8 cellular contexts compared by ENCODE assay signal in the genomic region with DNA sequence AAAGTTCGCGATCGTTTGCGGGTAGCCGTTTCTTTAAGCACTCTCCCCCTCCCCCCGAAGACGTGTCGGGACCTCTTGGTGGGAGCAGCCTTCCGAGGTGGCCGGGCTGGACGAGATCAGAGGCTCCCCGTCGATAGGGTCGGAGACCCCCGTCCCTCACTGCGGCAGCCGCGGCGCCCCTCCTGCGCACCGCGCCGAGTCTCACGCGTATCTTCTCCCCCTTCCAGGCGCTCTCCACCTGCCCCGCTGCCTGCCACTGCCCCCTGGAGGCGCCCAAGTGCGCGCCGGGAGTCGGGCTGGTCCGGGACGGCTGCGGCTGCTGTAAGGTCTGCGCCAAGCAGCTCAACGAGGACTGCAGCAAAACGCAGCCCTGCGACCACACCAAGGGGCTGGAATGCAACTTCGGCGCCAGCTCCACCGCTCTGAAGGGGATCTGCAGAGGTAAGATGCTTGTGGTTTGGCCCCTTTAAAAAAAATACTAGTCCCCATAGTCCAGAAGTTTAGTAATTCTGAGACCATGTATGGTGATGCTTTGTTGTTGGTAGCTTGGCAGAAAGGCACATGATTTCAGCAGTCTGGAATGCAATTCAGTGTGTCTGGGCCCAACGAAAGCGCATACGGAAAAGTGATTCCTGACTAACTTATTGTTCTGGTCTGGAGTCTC. TPM values are rescaled to one million over a fixed set of nuclear protein-coding genes. Genes with fewer than 3 reads are reported as not detected.
A peak's percentile ranks its signal among the peaks of the same experiment; 100 is the strongest.
DNase-seq lines count a peak whose midpoint lies in the region; ATAC-seq and TF ChIP-seq lines count a peak whose summit lies in the region.

No MANE protein-coding gene starts in this region.

- peak; percentile 51 for ATAC-seq in GM18868 (IDR thresholded peaks at IDR 0.05; ENCODE audit: unreplicated experiment)

- H3K9me3 ChIP-seq in uterus = no peaks in the 10 kb centered on the region

- H3K36me3 ChIP-seq in BJ (ENCODE audit: control insufficient read depth, insufficient read depth, low read length) = peaks cover 20% of the 10 kb centered on the region
- H3K36me3 ChIP-seq in uterus = no peaks in the 10 kb centered on the region

- DNase-seq in BJ (ENCODE audit: low read depth) (no peak), NCI-H1105 treated with DMSO at 0.1 percent for 48 hours (lab: John Stamatoyannopoulos, UW) (peak; percentile 38), fibroblast of pulmonary artery (ENCODE audit: low read depth) (peak; percentile 89), nephron progenitor cell (peak; percentile 76), uterus (peak; percentile 77 to 79), NCI-H128 (lab: John Stamatoyannopoulos, UW; ENCODE audit: unreplicated experiment) (no peak)
- peak; percentile 14 for DNase-seq in activated CD8-positive, alpha-beta memory T cell treated with anti-CD3 and anti-CD28 coated beads, Interleukin-2, amount 50 U/mL, for 24 hours (ENCODE audit: extremely low read depth)

- H3K4me1 Mint-ChIP-seq in nephron progenitor cell = peaks cover 61% of the 10 kb centered on the region

- CTCF ChIA-PET in BJ (lab: Yijun Ruan, JAX) = interaction anchor here (0.7 to 6.5 kb wide), 8 partner anchors 30 to 288 kb away, joined by 3 to 35 read pairs (median 3); no protein-coding TSS in a partner anchor

- H3K27me3 Mint-ChIP-seq in nephron progenitor cell (ENCODE audit: low read depth, poor library complexity) = peaks cover 45% of the 10 kb centered on the region

- H3K9me3 Mint-ChIP-seq in nephron progenitor cell = no peaks in the 10 kb centered on the region

- peak; percentile 76 for TF ChIP-seq CTCF in BJ (IDR thresholded peaks at IDR 0.05; ENCODE audit: insufficient read depth, low read depth, low read length)
- TF ChIP-seq CTCF in fibroblast of pulmonary artery (IDR thresholded peaks at IDR 0.05; ENCODE audit: low read length, missing control alignments) = peak; percentile 42
- TF ChIP-seq CTCF in nephron progenitor cell (IDR thresholded peaks at IDR 0.05) = peak; percentile 71
- peak; percentile 79 to 90 (median 84) for TF ChIP-seq CTCF in uterus (IDR thresholded peaks at IDR 0.05)

- peaks cover 0 to 9% of the 10 kb centered on the region in 2 donors for H3K4me1 ChIP-seq in uterus

- H3K27me3 ChIP-seq in BJ (ENCODE audit: control insufficient read depth, insufficient read depth, low read length) = no peaks in the 10 kb centered on the region
- H3K27me3 ChIP-seq in uterus = no peaks in the 10 kb centered on the region

- peak overlapping the region; percentile 99 to 100 for H3K27ac ChIP-seq in uterus

- POLR2A ChIA-PET in BJ (lab: Charles Lee) = interaction anchor here (0.6 to 3.1 kb wide), 9 partner anchors 25 to 305 kb away, joined by 3 to 20 read pairs (median 6); partner anchors contain the start of gene BCL10

- peak overlapping the region; percentile 86 for H3K4me3 ChIP-seq in BJ (ENCODE audit: low read depth, low read length)
- peak overlapping the region; percentile 94 for H3K4me3 ChIP-seq in fibroblast of pulmonary artery (replicated peaks; ENCODE audit: low read depth, low read length)
- peak overlapping the region; percentile 66 to 83 for H3K4me3 ChIP-seq in uterus

- intact Hi-C loops in uterus (cut with DNase I; ENCODE audit: low total_unique reads) = no loop called here

- TF ChIP-seq POLR2A in uterus (IDR thresholded peaks at IDR 0.05) = no peak

- H3K36me3 Mint-ChIP-seq in nephron progenitor cell (ENCODE audit: low read depth) = peaks cover 18% of the 10 kb centered on the region

- peak overlapping the region; percentile 100 for H3K27ac Mint-ChIP-seq in nephron progenitor cell

- peak overlapping the region; percentile 94 for H3K4me3 Mint-ChIP-seq in nephron progenitor cell

RNA-seq across cellular contexts. Expression of gene CCN1, which starts 0.7 kb away (rescaled TPM):
- 273 and 284 TPM in 2 replicates for polyA plus RNA-seq in BJ (2011; rRNA removed)
- 148 and 193 TPM in 2 replicates for polyA minus RNA-seq in BJ (2011; rRNA and poly(A)+ RNA removed)
- 100 to 1,000 TPM in 2 of 4 donors, 10 to 100 TPM in 2; 28.2 to 324 (median 134) TPM for total RNA-seq in uterus

Comparison
In these comparisons a context has a peak if more than half of its experiments do, and no peak if none do; other contexts are left out.
1. DNase-seq: peak in NCI-H1105 treated with DMSO at 0.1 percent for 48 hours (single experiment), activated CD8-positive, alpha-beta memory T cell treated with anti-CD3 and anti-CD28 coated beads, Interleukin-2, amount 50 U/mL, for 24 hours (single experiment), fibroblast of pulmonary artery (single experiment), nephron progenitor cell (single experiment) and uterus (2 of 2); none in BJ (single experiment) and NCI-H128 (single experiment).
2. Peak in every context shown above with its lines, with median percentiles within 50 percentile points of each other: H3K4me3 ChIP-seq and CTCF ChIP-seq.